Comparison of ENCODE assay signal across 20 cellular contexts in genomic region chr1:57281324-57281723, GRCh38.
A peak's percentile ranks its signal among the peaks of the same experiment; 100 is the strongest.
DNase-seq lines count a peak whose midpoint lies in the region; ATAC-seq, FAIRE-seq and TF ChIP-seq lines count a peak whose summit lies in the region.
"Had no signal": no experiment of that assay in that cellular context is flagged by ENCODE, and none has a peak within 500 bp of the region (broad histone marks: within the 10 kb centered on the region; RNA-seq: fewer than 3 reads in every experiment).

No MANE protein-coding gene starts in this region.

- no peaks in the 10 kb centered on the region for H3K36me3 ChIP-seq in Peyer's patch
- no peaks in the 10 kb centered on the region for H3K36me3 ChIP-seq in bronchial epithelial cell (ENCODE audit: control insufficient read depth, insufficient read depth, low read length)
- H3K36me3 ChIP-seq: HAP-1 had no signal

- no peaks in the 10 kb centered on the region for H3K9me3 Mint-ChIP-seq in progenitor cell of endocrine pancreas (ENCODE audit: low read depth)
- no peaks in the 10 kb centered on the region for H3K9me3 Mint-ChIP-seq in activated CD4-positive, alpha-beta memory T cell treated with anti-CD3 and anti-CD28 coated beads, Interleukin-2, amount 10 ng/mL, durations not matched to agents 7 days and 5 days

- peak; percentile 72 for FAIRE-seq in bronchial epithelial cell (lab: Jason Lieb, UNC)

- peak; percentile 76 for ATAC-seq in left lobe of liver
- no peak for ATAC-seq in HG02571 (IDR thresholded peaks at IDR 0.05; ENCODE audit: unreplicated experiment)
- ATAC-seq: Right ventricle myocardium inferior had no signal

- TF ChIP-seq CTCF in Peyer's patch (IDR thresholded peaks at IDR 0.05) (no peak), bronchial epithelial cell (IDR thresholded peaks at IDR 0.05; ENCODE audit: insufficient read depth, low read length, severe bottlenecking) (no peak), progenitor cell of endocrine pancreas (IDR thresholded peaks at IDR 0.05; ENCODE audit: unreplicated experiment) (no peak)

- CTCF ChIA-PET in activated CD4-positive, alpha-beta memory T cell treated with anti-CD3 and anti-CD28 coated beads, Interleukin-2, amount 10 ng/mL, durations not matched to agents 7 days and 5 days (lab: Charles Lee), result no interaction called here

- peaks cover 25% of the 10 kb centered on the region for H3K4me1 Mint-ChIP-seq in progenitor cell of endocrine pancreas (ENCODE audit: low read depth)
- H3K4me1 Mint-ChIP-seq in activated CD4-positive, alpha-beta memory T cell treated with anti-CD3 and anti-CD28 coated beads, Interleukin-2, amount 10 ng/mL, durations not matched to agents 7 days and 5 days, result no peaks in the 10 kb centered on the region

- DNase-seq in Peyer's patch (peak in 1 of 3 donors; percentile 78), bronchial epithelial cell (ENCODE audit: low read depth) (no peak), left lobe of liver (ENCODE audit: low spot score) (peak; percentile 91), progenitor cell of endocrine pancreas (ENCODE audit: low spot score, unreplicated experiment) (no peak), NCI-H748 (lab: John Stamatoyannopoulos, UW; ENCODE audit: unreplicated experiment) (no peak), GDM1 (lab: John Stamatoyannopoulos, UW) (no peak)
- DNase-seq in activated CD4-positive, alpha-beta memory T cell treated with anti-CD3 and anti-CD28 coated beads, Interleukin-2, amount 10 ng/mL, durations not matched to agents 7 days and 5 days, result no peak
- DNase-seq: COR-L47, EL, KBM-7, NCI-H1417 treated with DMSO at 0.1 percent for 48 hours, NCI-H1930, NCI-H2171, NCI-H446 treated with DMSO at 0.1 percent for 48 hours, NCI-H748 treated with DMSO at 0.1 percent for 48 hours, PC-9 had no signal

- TF ChIP-seq POLR2A in Peyer's patch (IDR thresholded peaks at IDR 0.05), result no peak

- H3K27me3 ChIP-seq in Peyer's patch, result no peaks in the 10 kb centered on the region
- no peaks in the 10 kb centered on the region for H3K27me3 ChIP-seq in bronchial epithelial cell (ENCODE audit: control insufficient read depth, insufficient read depth, low read length)

- H3K4me3 ChIP-seq in Peyer's patch (no peak overlapping the region), bronchial epithelial cell (ENCODE audit: low read depth, low read length) (no peak overlapping the region)
- H3K4me3 ChIP-seq: HAP-1, PC-9 had no signal

- H3K9me3 ChIP-seq in Peyer's patch, result no peaks in the 10 kb centered on the region
- H3K9me3 ChIP-seq: HAP-1 had no signal

- H3K27me3 Mint-ChIP-seq in progenitor cell of endocrine pancreas, result no peaks in the 10 kb centered on the region
- no peaks in the 10 kb centered on the region for H3K27me3 Mint-ChIP-seq in activated CD4-positive, alpha-beta memory T cell treated with anti-CD3 and anti-CD28 coated beads, Interleukin-2, amount 10 ng/mL, durations not matched to agents 7 days and 5 days

- H3K27ac Mint-ChIP-seq in progenitor cell of endocrine pancreas, result peak overlapping the region; percentile 14
- H3K27ac Mint-ChIP-seq in activated CD4-positive, alpha-beta memory T cell treated with anti-CD3 and anti-CD28 coated beads, Interleukin-2, amount 10 ng/mL, durations not matched to agents 7 days and 5 days, result no peak overlapping the region

- peaks cover 0 to 3% (median 1%) of the 10 kb centered on the region in 4 donors for H3K4me1 ChIP-seq in Peyer's patch
- H3K4me1 ChIP-seq: HAP-1 had no signal

- no peaks in the 10 kb centered on the region for H3K36me3 Mint-ChIP-seq in progenitor cell of endocrine pancreas (ENCODE audit: insufficient read depth)
- no peaks in the 10 kb centered on the region for H3K36me3 Mint-ChIP-seq in activated CD4-positive, alpha-beta memory T cell treated with anti-CD3 and anti-CD28 coated beads, Interleukin-2, amount 10 ng/mL, durations not matched to agents 7 days and 5 days (ENCODE audit: low read depth)

- POLR2A ChIA-PET in activated CD4-positive, alpha-beta memory T cell treated with anti-CD3 and anti-CD28 coated beads, Interleukin-2, amount 10 ng/mL, durations not matched to agents 7 days and 5 days (lab: Charles Lee), result no interaction called here

- H3K4me3 Mint-ChIP-seq in progenitor cell of endocrine pancreas (ENCODE audit: low read depth), result no peak overlapping the region
- no peak overlapping the region for H3K4me3 Mint-ChIP-seq in activated CD4-positive, alpha-beta memory T cell treated with anti-CD3 and anti-CD28 coated beads, Interleukin-2, amount 10 ng/mL, durations not matched to agents 7 days and 5 days

- H3K27ac ChIP-seq in Peyer's patch, result peak overlapping the region in 3 of 4 donors; percentile 45 to 77 (median 74)
- H3K27ac ChIP-seq: HL-60, PC-9 had no signal
